In genomic region chr7:48094861-48095293, GRCh38 we compare ENCODE assay signal across 1 cellular context.
TF ChIP-seq lines count a peak whose summit lies in the region.

No MANE protein-coding gene starts in this region.

TF ChIP-seq in endothelial cell of umbilical vein, 7 proteins besides CTCF, POLR2A, EP300 and RAD21 (continued from another document):
- no peak for TF ChIP-seq GATA2 (IDR thresholded peaks at IDR 0.05; ENCODE audit: insufficient read depth, insufficient read length, low read depth, low read length)
